In genomic region chr7:85815511-85815910, GRCh38 we compare ENCODE assay signal across 24 cellular contexts.
DNase-seq lines count a peak whose midpoint lies in the region; ATAC-seq and TF ChIP-seq lines count a peak whose summit lies in the region.
"Had no signal": no experiment of that assay in that cellular context is flagged by ENCODE, and none has a peak within 500 bp of the region (broad histone marks: within the 10 kb centered on the region; RNA-seq: fewer than 3 reads in every experiment).

No MANE protein-coding gene starts in this region.

- no peak for TF ChIP-seq RAD21 in SK-N-SH (IDR thresholded peaks at IDR 0.05; ENCODE audit: low read length)

- H3K4me2 ChIP-seq in SK-N-SH, result no peak overlapping the region
- H3K4me2 ChIP-seq: A549, BLaER1 had no signal

- peak in 1 of 2 experiments; percentile 57; a peak in 1 of 4 replicates for TF ChIP-seq EP300 in SK-N-SH (IDR thresholded peaks at IDR 0.05; ENCODE audit: borderline replicate concordance in 1 of 2, low read depth in 1 of 2, low read length in 1 of 2)

- H3K9ac ChIP-seq in SK-N-SH, result no peak overlapping the region
- H3K9ac ChIP-seq: BLaER1 had no signal

- H3K9me2 ChIP-seq in SK-N-SH, result no peaks in the 10 kb centered on the region; the same call in 1 of the 2 replicates

- H3K36me3 ChIP-seq in SK-N-SH (replicated peaks in 1 of 2; ENCODE audit: control insufficient read depth in 1 of 2, insufficient read depth in 2 of 2, low read length in 1 of 2), result no peaks in the 10 kb centered on the region
- H3K36me3 ChIP-seq: BE2C, BLaER1 had no signal

- peak; percentile 13 for DNase-seq in NCI-H2171 treated with DMSO at 0.1 percent for 48 hours (lab: John Stamatoyannopoulos, UW)
- no peak for DNase-seq in NCI-H2171 (lab: John Stamatoyannopoulos, UW)
- DNase-seq in NCI-H69 (lab: John Stamatoyannopoulos, UW), result peak; percentile 52
- peak; percentile 31 for DNase-seq in SK-N-SH
- DNase-seq in NCI-H1436 treated with DMSO at 0.1 percent for 48 hours (lab: John Stamatoyannopoulos, UW), result no peak
- DNase-seq: BE2C; C1 segment of cervical spinal cord; CD4-positive, alpha-beta memory T cell; CD4-positive, CD25-positive, alpha-beta regulatory T cell; CD8-positive, alpha-beta memory T cell; COR-L47; DMS 273 treated with DMSO at 0.1 percent for 48 hours; DMS153; DMS53; DMS79; DND-41; EL; GDM1 had no signal

- no peaks in the 10 kb centered on the region for H3K27me3 ChIP-seq in SK-N-SH (ENCODE audit: insufficient read depth)
- H3K27me3 ChIP-seq: BE2C, BLaER1 had no signal

- no peak overlapping the region for H2AFZ ChIP-seq in SK-N-SH (ENCODE audit: low read depth)

- TF ChIP-seq CTCF in SK-N-SH (IDR thresholded peaks at IDR 0.05), result no peak

- no peak overlapping the region for H3K4me3 ChIP-seq in SK-N-SH (ENCODE audit: low read depth in 2 of 2, low read length in 1 of 2)
- H3K4me3 ChIP-seq: A549, BLaER1, GM12878 had no signal

- no peaks in the 10 kb centered on the region for H3F3A ChIP-seq in SK-N-SH (replicated peaks; ENCODE audit: insufficient read depth)

- ATAC-seq in esophagus mucosa (no peak), HG02763 (IDR thresholded peaks at IDR 0.05; ENCODE audit: unreplicated experiment) (no peak)
- ATAC-seq: A549, GM12878 had no signal

- CTCF ChIA-PET in SK-N-SH (lab: Yijun Ruan, JAX), result interaction anchor here (2.1 kb wide), 1 partner anchor 14 kb away, joined by 14 read pairs; no protein-coding TSS in a partner anchor

- H3K79me2 ChIP-seq in SK-N-SH (ENCODE audit: insufficient read depth), result no peaks in the 10 kb centered on the region

- 0 out of 2 replicates have a peak, but pooled peaks cover 7% of the 10 kb centered on the region for H3K9me3 ChIP-seq in SK-N-SH
- H3K9me3 ChIP-seq: A549, BE2C had no signal

- H4K20me1 ChIP-seq in SK-N-SH (ENCODE audit: insufficient read depth), result no peaks in the 10 kb centered on the region
- H4K20me1 ChIP-seq: BLaER1 had no signal

- no peak overlapping the region for H3K27ac ChIP-seq in SK-N-SH (ENCODE audit: low read depth in 2 of 2, low read length in 1 of 2)
- H3K27ac ChIP-seq: 22Rv1, A549, BLaER1 had no signal

- H3K4me1 ChIP-seq in SK-N-SH (ENCODE audit: control insufficient read depth in 1 of 2, insufficient read depth in 2 of 2, low read depth in 1 of 2, low read length in 1 of 2), result no peaks in the 10 kb centered on the region; a peak in 1 of 4 replicates
- H3K4me1 ChIP-seq: A549, BLaER1 had no signal

- POLR2A ChIA-PET in SK-N-SH (lab: Yijun Ruan, JAX), result no interaction called here

TF ChIP-seq in SK-N-SH, 30 proteins besides CTCF, POLR2A, EP300 and RAD21:
- TF ChIP-seq GATA2 (CRISPR knock-in tag; IDR thresholded peaks at IDR 0.05) (peak; percentile 33; the same call in 1 of the 2 replicates), TEAD4 (IDR thresholded peaks at IDR 0.05; ENCODE audit: borderline replicate concordance, insufficient read depth) (no peak), TCF12 (IDR thresholded peaks at IDR 0.05) (peak; percentile 70), RCOR1 (IDR thresholded peaks at IDR 0.05; ENCODE audit: low read length) (peak; percentile 48; the same call in 1 of the 2 replicates)

Comparison
In these comparisons a context has a peak if more than half of its experiments do, and no peak if none do; other contexts are left out.
1. DNase-seq: peak in NCI-H2171 treated with DMSO at 0.1 percent for 48 hours (single experiment), NCI-H69 (single experiment) and SK-N-SH (single experiment); none in NCI-H2171 (single experiment) and NCI-H1436 treated with DMSO at 0.1 percent for 48 hours (single experiment).